Comparison of ENCODE assay signal across 9 cellular contexts in the genomic region with DNA sequence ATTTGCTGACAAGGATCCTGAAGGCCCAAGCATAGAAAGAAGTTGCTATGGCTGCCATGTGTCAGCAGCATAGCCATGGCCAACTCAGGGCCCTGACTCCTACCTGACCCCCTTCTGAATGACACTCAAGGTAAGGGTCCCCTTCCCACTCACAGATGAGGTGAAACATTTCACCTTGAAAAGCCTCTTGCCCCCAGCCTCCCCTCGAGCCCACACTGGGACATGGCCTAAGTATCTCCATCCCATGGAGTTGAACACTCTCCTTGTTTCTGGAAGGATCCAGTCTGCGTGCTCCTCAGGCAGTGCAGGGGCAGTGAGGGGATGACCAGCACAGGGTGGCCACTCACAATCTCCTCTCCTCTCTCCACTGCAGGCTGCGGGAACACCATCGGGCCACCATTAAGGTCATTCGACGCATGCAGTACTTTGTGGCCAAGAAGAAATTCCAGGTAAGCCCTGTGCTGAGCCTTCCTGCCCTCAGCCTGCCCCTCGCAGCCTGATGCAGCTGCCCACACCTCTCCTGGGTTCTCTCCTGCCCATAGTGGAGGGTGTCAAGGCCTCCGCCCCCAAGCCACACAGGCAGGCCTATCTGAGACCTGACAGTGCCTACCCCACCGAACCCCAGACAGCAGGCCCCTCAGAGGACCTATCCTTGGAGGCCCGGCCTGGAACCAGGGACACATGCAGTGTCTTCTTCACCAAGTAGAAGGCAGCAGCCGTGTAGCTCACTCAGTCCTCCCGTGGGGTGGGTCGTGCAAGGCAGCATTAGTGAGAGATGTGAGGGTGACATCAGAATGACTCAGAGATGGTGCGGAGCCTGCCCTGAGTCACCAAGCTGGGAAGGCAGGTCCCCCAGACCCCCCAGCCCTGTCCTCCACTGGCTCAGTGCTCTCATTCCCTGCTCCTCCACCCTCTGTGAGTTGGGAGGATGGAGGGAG.
DNase-seq lines count a peak whose midpoint lies in the region; FAIRE-seq and TF ChIP-seq lines count a peak whose summit lies in the region.
"Had no signal": no experiment of that assay in that cellular context is flagged by ENCODE, and none has a peak within 500 bp of the region (broad histone marks: within the 10 kb centered on the region; RNA-seq: fewer than 3 reads in every experiment).

No MANE protein-coding gene starts in this region.

- DNase-seq in stimulated activated CD4-positive, alpha-beta T cell treated with anti-CD3 and anti-CD28 coated beads, Interleukin-1b, Interleukin-23, amount 100 ng/mL, for 48 hours: peak; percentile 48
- no peak for DNase-seq in stimulated activated CD4-positive, alpha-beta T cell treated with anti-CD3 and anti-CD28 coated beads, Interleukin-2, amount 100 ng/mL, for 48 hours
- peak; percentile 78 for DNase-seq in astrocyte (ENCODE audit: low read depth)
- DNase-seq in kidney tubule cell (ENCODE audit: low spot score): peak; percentile 90
- peak; percentile 77 for DNase-seq in urothelium cell line (ENCODE audit: low spot score)
- no peak for DNase-seq in NCI-H1092 treated with DMSO at 0.1 percent for 48 hours (lab: John Stamatoyannopoulos, UW)
- DNase-seq in cerebellar nuclear complex (lab: John Stamatoyannopoulos, UW): no peak
- DNase-seq in SHP77 treated with DMSO at 0.1 percent for 48 hours (lab: John Stamatoyannopoulos, UW): no peak
- DNase-seq: COR-L47 had no signal

- H3K4me3 Mint-ChIP-seq in astrocyte (ENCODE audit: unreplicated experiment): no peak overlapping the region

- no peaks in the 10 kb centered on the region for H3K36me3 ChIP-seq in astrocyte (ENCODE audit: insufficient read depth, low read length)

- peaks cover 10% of the 10 kb centered on the region for H3K9me3 Mint-ChIP-seq in astrocyte (ENCODE audit: unreplicated experiment)

- FAIRE-seq in astrocyte (lab: Jason Lieb, UNC) (peak; percentile 26), urothelium cell line (lab: Jason Lieb, UNC) (peak; percentile 79)

- H3K27ac ChIP-seq in astrocyte (ENCODE audit: low read depth, low read length): peak overlapping the region; percentile 21

- H3K27me3 ChIP-seq in astrocyte (ENCODE audit: insufficient read depth, low read length): peaks cover 21% of the 10 kb centered on the region

- H3K27ac Mint-ChIP-seq in astrocyte (ENCODE audit: unreplicated experiment): no peak overlapping the region

- no peak overlapping the region for H2AFZ ChIP-seq in astrocyte (ENCODE audit: low read depth, low read length)

- H3K9me3 ChIP-seq in astrocyte (ENCODE audit: insufficient read depth, low read depth, low read length): no peaks in the 10 kb centered on the region

- H3K36me3 Mint-ChIP-seq in astrocyte (ENCODE audit: low read depth, unreplicated experiment): peaks cover 2% of the 10 kb centered on the region

- peaks cover 5% of the 10 kb centered on the region for H4K20me1 ChIP-seq in astrocyte (ENCODE audit: insufficient read depth, low read length)

- peaks cover 10% of the 10 kb centered on the region for H3K4me1 ChIP-seq in astrocyte (ENCODE audit: insufficient read depth, low read length)

- peaks cover 9% of the 10 kb centered on the region for H3K4me1 Mint-ChIP-seq in astrocyte (ENCODE audit: low read depth, unreplicated experiment)

- H3K27me3 Mint-ChIP-seq in astrocyte (ENCODE audit: low read depth, unreplicated experiment): peaks cover 37% of the 10 kb centered on the region

- no peak for TF ChIP-seq CTCF in astrocyte (IDR thresholded peaks at IDR 0.05; ENCODE audit: insufficient read depth, low read depth, low read length)

- H3K79me2 ChIP-seq in astrocyte (ENCODE audit: insufficient read depth, low read length): no peaks in the 10 kb centered on the region

- peak overlapping the region; percentile 54 for H3K4me2 ChIP-seq in astrocyte (ENCODE audit: low read length)

- peak overlapping the region; percentile 18 for H3K9ac ChIP-seq in astrocyte (ENCODE audit: low read length)

- H3K4me3 ChIP-seq in astrocyte (ENCODE audit: insufficient read depth, low read depth, low read length): no peak overlapping the region

Comparison
In these comparisons a context has a peak if more than half of its experiments do, and no peak if none do; other contexts are left out.
1. DNase-seq: peak in stimulated activated CD4-positive, alpha-beta T cell treated with anti-CD3 and anti-CD28 coated beads, Interleukin-1b, Interleukin-23, amount 100 ng/mL, for 48 hours (single experiment), astrocyte (single experiment), kidney tubule cell (single experiment) and urothelium cell line (single experiment); none in stimulated activated CD4-positive, alpha-beta T cell treated with anti-CD3 and anti-CD28 coated beads, Interleukin-2, amount 100 ng/mL, for 48 hours (0 of 2), NCI-H1092 treated with DMSO at 0.1 percent for 48 hours (single experiment), cerebellar nuclear complex (0 of 2) and SHP77 treated with DMSO at 0.1 percent for 48 hours (single experiment).